ENCODE assay signal across 17 cellular contexts in genomic region chr12:31246470-31246850, GRCh38.
DNase-seq lines count a peak whose midpoint lies in the region; ATAC-seq and TF ChIP-seq lines count a peak whose summit lies in the region.
"Had no signal": no experiment of that assay in that cellular context is flagged by ENCODE, and none has a peak within 500 bp of the region (broad histone marks: within the 10 kb centered on the region; RNA-seq: fewer than 3 reads in every experiment).

No MANE protein-coding gene starts in this region.

- H3K36me3 Mint-ChIP-seq in MCF 10A (ENCODE audit: insufficient read depth, unreplicated experiment) = no peaks in the 10 kb centered on the region
- H3K36me3 Mint-ChIP-seq: activated CD8-positive, alpha-beta memory T cell treated with anti-CD3 and anti-CD28 coated beads, Interleukin-2, amount 10 ng/mL, durations not matched to agents 7 days and 5 days; naive B cell had no signal

- POLR2A ChIA-PET in MCF 10A (lab: Yijun Ruan, JAX) = interaction anchor here (0.8 to 1.2 kb wide), 3 partner anchors 13 to 172 kb away, joined by 3 to 4 read pairs (median 3); partner anchors contain the start of gene DDX11

- H3K4me3 Mint-ChIP-seq in MCF 10A (ENCODE audit: unreplicated experiment) = no peak overlapping the region
- H3K4me3 Mint-ChIP-seq: activated CD8-positive, alpha-beta memory T cell treated with anti-CD3 and anti-CD28 coated beads, Interleukin-2, amount 10 ng/mL, durations not matched to agents 7 days and 5 days; naive B cell had no signal

- H3K4me1 Mint-ChIP-seq in MCF 10A (ENCODE audit: insufficient read depth, unreplicated experiment) = peaks cover 6% of the 10 kb centered on the region
- H3K4me1 Mint-ChIP-seq: activated CD8-positive, alpha-beta memory T cell treated with anti-CD3 and anti-CD28 coated beads, Interleukin-2, amount 10 ng/mL, durations not matched to agents 7 days and 5 days; naive B cell had no signal

- peak; percentile 52 for DNase-seq in HT1080 (ENCODE audit: low read depth)
- peak; percentile 45 for DNase-seq in MCF 10A (ENCODE audit: unreplicated experiment)
- peak; percentile 43 for DNase-seq in iris pigment epithelial cell (ENCODE audit: low read depth)
- DNase-seq in smooth muscle cell (lab: John Stamatoyannopoulos, UW; ENCODE audit: unreplicated experiment) = no peak
- no peak for DNase-seq in left colon
- no peak for DNase-seq in cerebellum (ENCODE audit: low spot score)
- DNase-seq: activated CD8-positive, alpha-beta memory T cell treated with anti-CD3 and anti-CD28 coated beads, Interleukin-2, amount 10 ng/mL, durations not matched to agents 7 days and 5 days; activated effector memory CD4-positive, alpha-beta T cell treated with anti-CD3 and anti-CD28 coated beads, Interleukin-2, amount 50 U/mL, for 16 hours; colonic mucosa; DMS79; heart right ventricle; MG63; naive B cell; NCI-H2081; NCI-H524 treated with DMSO at 0.1 percent for 48 hours had no signal

- no peaks in the 10 kb centered on the region for H3K9me3 ChIP-seq in smooth muscle cell (replicated peaks; ENCODE audit: low read depth)
- H3K9me3 ChIP-seq: BLaER1, colonic mucosa, heart right ventricle, MG63 had no signal

- peak overlapping the region; percentile 55 for H3K27ac ChIP-seq in smooth muscle cell (ENCODE audit: low read depth)
- H3K27ac ChIP-seq: BLaER1, colonic mucosa, heart right ventricle had no signal

- no TSS peak for BruUV-seq in MCF 10A (replicated peaks; lab: Mats Ljungman, UMichigan)

- H3K9ac ChIP-seq in smooth muscle cell (ENCODE audit: low read depth) = no peak overlapping the region
- H3K9ac ChIP-seq: BLaER1 had no signal

- 39% methylated on average over 10 of the region's 10 CpGs for WGBS in smooth muscle cell (ENCODE audit: low lambda C conversion rate)

- H3K27me3 ChIP-seq in smooth muscle cell (ENCODE audit: low read depth) = no peaks in the 10 kb centered on the region
- H3K27me3 ChIP-seq: BLaER1, colonic mucosa, MG63 had no signal

- no peaks in the 10 kb centered on the region for H3K79me2 ChIP-seq in smooth muscle cell (ENCODE audit: low read depth)

- intact Hi-C loops in MCF 10A (cut with micrococcal nuclease) (no loop called here), left colon (cut with DNase I, micrococcal nuclease) (no loop called here)

- no peaks in the 10 kb centered on the region for H3K36me3 ChIP-seq in smooth muscle cell (ENCODE audit: low read depth)
- H3K36me3 ChIP-seq: BLaER1, colonic mucosa, heart right ventricle, MG63 had no signal

- peak overlapping the region; percentile 60 for H2AFZ ChIP-seq in smooth muscle cell (ENCODE audit: low read depth)

- peak overlapping the region; percentile 44 for H3K27ac Mint-ChIP-seq in MCF 10A (ENCODE audit: low read depth, unreplicated experiment)
- H3K27ac Mint-ChIP-seq: activated CD8-positive, alpha-beta memory T cell treated with anti-CD3 and anti-CD28 coated beads, Interleukin-2, amount 10 ng/mL, durations not matched to agents 7 days and 5 days; naive B cell had no signal

- TF ChIP-seq CTCF in MCF 10A (IDR thresholded peaks at IDR 0.05; ENCODE audit: unreplicated experiment) = no peak
- no peak for TF ChIP-seq CTCF in smooth muscle cell (IDR thresholded peaks at IDR 0.05; ENCODE audit: borderline replicate concordance, insufficient read depth, poor library complexity, severe bottlenecking)

- peak overlapping the region; percentile 35 for H3K4me2 ChIP-seq in smooth muscle cell
- H3K4me2 ChIP-seq: BLaER1 had no signal

- no peaks in the 10 kb centered on the region for H3K4me1 ChIP-seq in smooth muscle cell (ENCODE audit: low read depth)
- H3K4me1 ChIP-seq: colonic mucosa, heart right ventricle had no signal

- H3K4me3 ChIP-seq in smooth muscle cell = no peak overlapping the region
- H3K4me3 ChIP-seq: BLaER1, colonic mucosa, heart right ventricle, MG63 had no signal

- no peaks in the 10 kb centered on the region for H4K20me1 ChIP-seq in smooth muscle cell (ENCODE audit: low read depth)
- H4K20me1 ChIP-seq: BLaER1 had no signal

- H3F3A ChIP-seq in smooth muscle cell (ENCODE audit: low read depth) = no peaks in the 10 kb centered on the region

- no peaks in the 10 kb centered on the region for H3K9me3 Mint-ChIP-seq in MCF 10A (ENCODE audit: unreplicated experiment)
- H3K9me3 Mint-ChIP-seq: naive B cell had no signal

- ATAC-seq in GM18519 (IDR thresholded peaks at IDR 0.05; ENCODE audit: low FRiP score, unreplicated experiment) (no peak), left colon (no peak)
- ATAC-seq: activated CD8-positive, alpha-beta memory T cell treated with anti-CD3 and anti-CD28 coated beads, Interleukin-2, amount 10 ng/mL, durations not matched to agents 7 days and 5 days had no signal

- CTCF ChIA-PET in MCF 10A (lab: Yijun Ruan, JAX) = interaction anchor here (0.6 to 4.2 kb wide), 5 partner anchors 8 to 908 kb away, joined by 3 to 23 read pairs (median 4); no protein-coding TSS in a partner anchor

- H3K27me3 Mint-ChIP-seq in MCF 10A (ENCODE audit: insufficient read depth, unreplicated experiment) = no peaks in the 10 kb centered on the region

Comparison
In these comparisons a context has a peak if more than half of its experiments do, and no peak if none do; other contexts are left out.
1. DNase-seq: peak in HT1080 (single experiment), MCF 10A (single experiment) and iris pigment epithelial cell (single experiment); none in smooth muscle cell (single experiment), left colon (0 of 2) and cerebellum (single experiment).